Comparison of ENCODE assay signal across 28 cellular contexts in genomic region chr5:2278825-2279224, GRCh38.
"Had no signal": no experiment of that assay in that cellular context is flagged by ENCODE, and none has a peak within 500 bp of the region (broad histone marks: within the 10 kb centered on the region; RNA-seq: fewer than 3 reads in every experiment).

No MANE protein-coding gene starts in this region.

- H3K4me3 ChIP-seq: cardiac muscle cell, SK-N-MC had no signal

- H3K27ac ChIP-seq: brain microvascular endothelial cell, cardiac muscle cell, SK-N-MC, VCaP had no signal

- DNase-seq: activated CD4-positive, alpha-beta memory T cell treated with anti-CD3 and anti-CD28 coated beads for 36 hours; activated CD4-positive, alpha-beta T cell treated with anti-CD3 and anti-CD28 coated beads, Interleukin-2, amount 10 ng/mL, durations not matched to agents 7 days and 5 days; activated CD4-positive, CD25-positive, alpha-beta regulatory T cell; activated CD8-positive, alpha-beta memory T cell treated with anti-CD3 and anti-CD28 coated beads for 24 hours; activated gamma-delta T cell treated with Interleukin-2 at 50 U/mL for 16 hours; activated naive CD4-positive, alpha-beta T cell treated with anti-CD3 and anti-CD28 coated beads, Interleukin-2, amount 10 ng/mL, durations not matched to agents 7 days and 5 days; activated naive CD8-positive, alpha-beta T cell treated with anti-CD3 and anti-CD28 coated beads for 36 hours; activated T-cell treated with anti-CD3 and anti-CD28 coated beads, Interleukin-2, amount 50 U/mL, for 4 hours; brain microvascular endothelial cell; cerebellar nuclear complex; Karpas-422; MM.1S; NCI-H1105; NCI-H1436 treated with DMSO at 0.1 percent for 48 hours; NCI-H187; NCI-H2081; NCI-H446; NCI-H524 treated with DMSO at 0.1 percent for 48 hours; NCI-H748 treated with DMSO at 0.1 percent for 48 hours; NK-92 treated with Interleukin-12 subunit alpha and Interleukin-12 subunit beta, amount 100 ng/mL, for 24 hours; OCI-M1; RPMI8226; T-helper 1 cell had no signal

- H3K4me3 Mint-ChIP-seq: activated CD4-positive, alpha-beta memory T cell treated with anti-CD3 and anti-CD28 coated beads for 36 hours; activated CD4-positive, alpha-beta T cell treated with anti-CD3 and anti-CD28 coated beads, Interleukin-2, amount 10 ng/mL, durations not matched to agents 7 days and 5 days; activated naive CD4-positive, alpha-beta T cell treated with anti-CD3 and anti-CD28 coated beads, Interleukin-2, amount 10 ng/mL, durations not matched to agents 7 days and 5 days; activated naive CD8-positive, alpha-beta T cell treated with anti-CD3 and anti-CD28 coated beads for 36 hours; activated T-cell treated with anti-CD3 and anti-CD28 coated beads, Interleukin-2, amount 50 U/mL, for 4 hours had no signal

- H3K27me3 Mint-ChIP-seq: activated CD4-positive, alpha-beta T cell treated with anti-CD3 and anti-CD28 coated beads, Interleukin-2, amount 10 ng/mL, durations not matched to agents 7 days and 5 days; activated naive CD4-positive, alpha-beta T cell treated with anti-CD3 and anti-CD28 coated beads, Interleukin-2, amount 10 ng/mL, durations not matched to agents 7 days and 5 days had no signal

- H3K36me3 ChIP-seq: brain microvascular endothelial cell, cardiac muscle cell had no signal

- H3K36me3 Mint-ChIP-seq: activated CD4-positive, alpha-beta memory T cell treated with anti-CD3 and anti-CD28 coated beads for 36 hours; activated naive CD4-positive, alpha-beta T cell treated with anti-CD3 and anti-CD28 coated beads, Interleukin-2, amount 10 ng/mL, durations not matched to agents 7 days and 5 days; activated naive CD8-positive, alpha-beta T cell treated with anti-CD3 and anti-CD28 coated beads for 36 hours had no signal

- H3K4me1 Mint-ChIP-seq: activated CD4-positive, alpha-beta T cell treated with anti-CD3 and anti-CD28 coated beads, Interleukin-2, amount 10 ng/mL, durations not matched to agents 7 days and 5 days; activated naive CD4-positive, alpha-beta T cell treated with anti-CD3 and anti-CD28 coated beads, Interleukin-2, amount 10 ng/mL, durations not matched to agents 7 days and 5 days; activated naive CD8-positive, alpha-beta T cell treated with anti-CD3 and anti-CD28 coated beads for 36 hours had no signal

- H3K27ac Mint-ChIP-seq: activated CD4-positive, alpha-beta memory T cell treated with anti-CD3 and anti-CD28 coated beads for 36 hours; activated CD4-positive, alpha-beta T cell treated with anti-CD3 and anti-CD28 coated beads, Interleukin-2, amount 10 ng/mL, durations not matched to agents 7 days and 5 days; activated naive CD4-positive, alpha-beta T cell treated with anti-CD3 and anti-CD28 coated beads, Interleukin-2, amount 10 ng/mL, durations not matched to agents 7 days and 5 days; activated naive CD8-positive, alpha-beta T cell treated with anti-CD3 and anti-CD28 coated beads for 36 hours had no signal

- H3K27me3 ChIP-seq: brain microvascular endothelial cell, cardiac muscle cell had no signal

- H3K9me3 Mint-ChIP-seq: activated CD4-positive, alpha-beta memory T cell treated with anti-CD3 and anti-CD28 coated beads for 36 hours; activated CD4-positive, alpha-beta T cell treated with anti-CD3 and anti-CD28 coated beads, Interleukin-2, amount 10 ng/mL, durations not matched to agents 7 days and 5 days; activated naive CD8-positive, alpha-beta T cell treated with anti-CD3 and anti-CD28 coated beads for 36 hours; activated T-cell treated with anti-CD3 and anti-CD28 coated beads, Interleukin-2, amount 50 U/mL, for 4 hours had no signal

- ATAC-seq: activated T-cell treated with anti-CD3 and anti-CD28 coated beads, Interleukin-2, amount 50 U/mL, for 4 hours; Panc1; Right ventricle myocardium inferior had no signal
